In the genomic region with DNA sequence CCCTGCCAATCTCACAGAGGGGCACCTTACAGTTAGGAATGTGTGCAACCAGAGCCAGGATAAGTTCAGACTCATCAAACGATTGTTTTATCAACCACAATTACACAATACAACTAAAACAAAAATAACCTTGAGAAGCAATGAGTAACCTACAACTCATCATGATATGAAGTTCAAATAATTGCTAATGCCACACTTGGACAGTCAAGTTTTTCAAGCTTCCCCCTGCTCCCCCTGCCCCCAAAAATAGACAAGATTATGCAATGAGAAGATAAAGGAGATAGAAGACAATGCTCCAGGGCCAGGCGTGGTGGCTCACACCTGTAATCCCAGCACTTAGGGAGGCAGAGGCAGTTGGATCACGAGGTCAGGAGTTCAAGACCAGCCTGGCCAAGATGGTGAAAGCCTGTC, we compare ENCODE assay signal across 1 cellular context.
TF ChIP-seq lines count a peak whose summit lies in the region.

No MANE protein-coding gene starts in this region.

TF ChIP-seq in HepG2, 621 proteins besides CTCF, POLR2A, EP300 and RAD21 (continued from another document and continues in another):
- TF ChIP-seq AKNA (CRISPR knock-in tag; IDR thresholded peaks at IDR 0.05; ENCODE audit: borderline replicate concordance): no peak
- TF ChIP-seq, protein P1, sequence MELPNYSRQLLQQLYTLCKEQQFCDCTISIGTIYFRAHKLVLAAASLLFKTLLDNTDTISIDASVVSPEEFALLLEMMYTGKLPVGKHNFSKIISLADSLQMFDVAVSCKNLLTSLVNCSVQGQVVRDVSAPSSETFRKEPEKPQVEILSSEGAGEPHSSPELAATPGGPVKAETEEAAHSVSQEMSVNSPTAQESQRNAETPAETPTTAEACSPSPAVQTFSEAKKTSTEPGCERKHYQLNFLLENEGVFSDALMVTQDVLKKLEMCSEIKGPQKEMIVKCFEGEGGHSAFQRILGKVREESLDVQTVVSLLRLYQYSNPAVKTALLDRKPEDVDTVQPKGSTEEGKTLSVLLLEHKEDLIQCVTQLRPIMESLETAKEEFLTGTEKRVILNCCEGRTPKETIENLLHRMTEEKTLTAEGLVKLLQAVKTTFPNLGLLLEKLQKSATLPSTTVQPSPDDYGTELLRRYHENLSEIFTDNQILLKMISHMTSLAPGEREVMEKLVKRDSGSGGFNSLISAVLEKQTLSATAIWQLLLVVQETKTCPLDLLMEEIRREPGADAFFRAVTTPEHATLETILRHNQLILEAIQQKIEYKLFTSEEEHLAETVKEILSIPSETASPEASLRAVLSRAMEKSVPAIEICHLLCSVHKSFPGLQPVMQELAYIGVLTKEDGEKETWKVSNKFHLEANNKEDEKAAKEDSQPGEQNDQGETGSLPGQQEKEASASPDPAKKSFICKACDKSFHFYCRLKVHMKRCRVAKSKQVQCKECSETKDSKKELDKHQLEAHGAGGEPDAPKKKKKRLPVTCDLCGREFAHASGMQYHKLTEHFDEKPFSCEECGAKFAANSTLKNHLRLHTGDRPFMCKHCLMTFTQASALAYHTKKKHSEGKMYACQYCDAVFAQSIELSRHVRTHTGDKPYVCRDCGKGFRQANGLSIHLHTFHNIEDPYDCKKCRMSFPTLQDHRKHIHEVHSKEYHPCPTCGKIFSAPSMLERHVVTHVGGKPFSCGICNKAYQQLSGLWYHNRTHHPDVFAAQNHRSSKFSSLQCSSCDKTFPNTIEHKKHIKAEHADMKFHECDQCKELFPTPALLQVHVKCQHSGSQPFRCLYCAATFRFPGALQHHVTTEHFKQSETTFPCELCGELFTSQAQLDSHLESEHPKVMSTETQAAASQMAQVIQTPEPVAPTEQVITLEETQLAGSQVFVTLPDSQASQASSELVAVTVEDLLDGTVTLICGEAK (IDR thresholded peaks at IDR 0.05): no peak
- TF ChIP-seq, protein P1 (CRISPR knock-in tag; IDR thresholded peaks at IDR 0.05): no peak
- no peak for TF ChIP-seq ZNF567 (CRISPR knock-in tag; IDR thresholded peaks at IDR 0.05; ENCODE audit: borderline replicate concordance)
- TF ChIP-seq, protein P2, sequence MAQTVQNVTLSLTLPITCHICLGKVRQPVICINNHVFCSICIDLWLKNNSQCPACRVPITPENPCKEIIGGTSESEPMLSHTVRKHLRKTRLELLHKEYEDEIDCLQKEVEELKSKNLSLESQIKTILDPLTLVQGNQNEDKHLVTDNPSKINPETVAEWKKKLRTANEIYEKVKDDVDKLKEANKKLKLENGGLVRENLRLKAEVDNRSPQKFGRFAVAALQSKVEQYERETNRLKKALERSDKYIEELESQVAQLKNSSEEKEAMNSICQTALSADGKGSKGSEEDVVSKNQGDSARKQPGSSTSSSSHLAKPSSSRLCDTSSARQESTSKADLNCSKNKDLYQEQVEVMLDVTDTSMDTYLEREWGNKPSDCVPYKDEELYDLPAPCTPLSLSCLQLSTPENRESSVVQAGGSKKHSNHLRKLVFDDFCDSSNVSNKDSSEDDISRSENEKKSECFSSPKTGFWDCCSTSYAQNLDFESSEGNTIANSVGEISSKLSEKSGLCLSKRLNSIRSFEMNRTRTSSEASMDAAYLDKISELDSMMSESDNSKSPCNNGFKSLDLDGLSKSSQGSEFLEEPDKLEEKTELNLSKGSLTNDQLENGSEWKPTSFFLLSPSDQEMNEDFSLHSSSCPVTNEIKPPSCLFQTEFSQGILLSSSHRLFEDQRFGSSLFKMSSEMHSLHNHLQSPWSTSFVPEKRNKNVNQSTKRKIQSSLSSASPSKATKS (CRISPR knock-in tag; IDR thresholded peaks at IDR 0.05): no peak
- TF ChIP-seq PBX2 (CRISPR knock-in tag; IDR thresholded peaks at IDR 0.05): no peak
- TF ChIP-seq ZBTB14 (CRISPR knock-in tag; IDR thresholded peaks at IDR 0.05): no peak
- TF ChIP-seq RARA (CRISPR knock-in tag; IDR thresholded peaks at IDR 0.05): peak; percentile 53; the same call in 1 of the 2 replicates
- TF ChIP-seq RFX1 (IDR thresholded peaks at IDR 0.05): no peak
- TF ChIP-seq, protein P3, sequence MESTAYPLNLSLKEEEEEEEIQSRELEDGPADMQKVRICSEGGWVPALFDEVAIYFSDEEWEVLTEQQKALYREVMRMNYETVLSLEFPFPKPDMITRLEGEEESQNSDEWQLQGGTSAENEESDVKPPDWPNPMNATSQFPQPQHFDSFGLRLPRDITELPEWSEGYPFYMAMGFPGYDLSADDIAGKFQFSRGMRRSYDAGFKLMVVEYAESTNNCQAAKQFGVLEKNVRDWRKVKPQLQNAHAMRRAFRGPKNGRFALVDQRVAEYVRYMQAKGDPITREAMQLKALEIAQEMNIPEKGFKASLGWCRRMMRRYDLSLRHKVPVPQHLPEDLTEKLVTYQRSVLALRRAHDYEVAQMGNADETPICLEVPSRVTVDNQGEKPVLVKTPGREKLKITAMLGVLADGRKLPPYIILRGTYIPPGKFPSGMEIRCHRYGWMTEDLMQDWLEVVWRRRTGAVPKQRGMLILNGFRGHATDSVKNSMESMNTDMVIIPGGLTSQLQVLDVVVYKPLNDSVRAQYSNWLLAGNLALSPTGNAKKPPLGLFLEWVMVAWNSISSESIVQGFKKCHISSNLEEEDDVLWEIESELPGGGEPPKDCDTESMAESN (CRISPR knock-in tag; conservative IDR thresholded peaks at IDR 0.05): no peak
- TF ChIP-seq, protein P4, sequence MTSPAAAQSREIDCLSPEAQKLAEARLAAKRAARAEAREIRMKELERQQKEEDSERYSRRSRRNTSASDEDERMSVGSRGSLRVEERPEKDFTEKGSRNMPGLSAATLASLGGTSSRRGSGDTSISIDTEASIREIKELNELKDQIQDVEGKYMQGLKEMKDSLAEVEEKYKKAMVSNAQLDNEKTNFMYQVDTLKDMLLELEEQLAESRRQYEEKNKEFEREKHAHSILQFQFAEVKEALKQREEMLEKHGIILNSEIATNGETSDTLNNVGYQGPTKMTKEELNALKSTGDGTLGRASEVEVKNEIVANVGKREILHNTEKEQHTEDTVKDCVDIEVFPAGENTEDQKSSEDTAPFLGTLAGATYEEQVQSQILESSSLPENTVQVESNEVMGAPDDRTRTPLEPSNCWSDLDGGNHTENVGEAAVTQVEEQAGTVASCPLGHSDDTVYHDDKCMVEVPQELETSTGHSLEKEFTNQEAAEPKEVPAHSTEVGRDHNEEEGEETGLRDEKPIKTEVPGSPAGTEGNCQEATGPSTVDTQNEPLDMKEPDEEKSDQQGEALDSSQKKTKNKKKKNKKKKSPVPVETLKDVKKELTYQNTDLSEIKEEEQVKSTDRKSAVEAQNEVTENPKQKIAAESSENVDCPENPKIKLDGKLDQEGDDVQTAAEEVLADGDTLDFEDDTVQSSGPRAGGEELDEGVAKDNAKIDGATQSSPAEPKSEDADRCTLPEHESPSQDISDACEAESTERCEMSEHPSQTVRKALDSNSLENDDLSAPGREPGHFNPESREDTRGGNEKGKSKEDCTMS (CRISPR knock-in tag; conservative IDR thresholded peaks at IDR 0.05): no peak
- TF ChIP-seq ZNF607 (CRISPR knock-in tag; IDR thresholded peaks at IDR 0.05; ENCODE audit: borderline replicate concordance): no peak
- TF ChIP-seq ZNF280D (CRISPR knock-in tag; IDR thresholded peaks at IDR 0.05): peak; percentile 86
- TF ChIP-seq CREM (IDR thresholded peaks at IDR 0.05): peak; percentile 70; the same call in 1 of the 2 replicates
- no peak for TF ChIP-seq CREM (CRISPR knock-in tag; IDR thresholded peaks at IDR 0.05)
- no peak for TF ChIP-seq HINFP (CRISPR knock-in tag; IDR thresholded peaks at IDR 0.05; ENCODE audit: low read depth)
